ENCODE assay signal across 18 cellular contexts in the genomic region with DNA sequence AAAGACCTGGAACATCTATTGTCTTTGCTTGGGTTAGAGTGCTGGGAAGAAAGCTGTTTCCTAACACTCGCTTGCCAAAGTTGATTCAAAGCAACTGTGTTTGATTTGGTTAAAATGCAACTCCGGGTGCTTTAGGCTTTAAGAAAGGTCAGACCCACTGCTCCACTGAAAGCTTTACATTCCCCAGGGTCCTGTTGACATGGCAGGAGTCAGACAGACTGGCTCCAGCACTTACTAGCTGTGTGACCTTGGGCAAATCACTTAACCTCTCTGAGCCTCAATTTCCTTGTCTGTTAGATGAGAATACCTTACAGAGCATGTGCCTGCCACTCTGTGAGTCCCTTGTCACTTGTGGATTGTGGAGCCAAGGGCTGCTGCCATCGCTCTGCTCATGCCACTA. TPM values are rescaled to one million over a fixed set of nuclear protein-coding genes. Genes with fewer than 3 reads are reported as not detected.
A peak's percentile ranks its signal among the peaks of the same experiment; 100 is the strongest.
DNase-seq lines count a peak whose midpoint lies in the region; FAIRE-seq and TF ChIP-seq lines count a peak whose summit lies in the region.
"Had no signal": no experiment of that assay in that cellular context is flagged by ENCODE, and none has a peak within 500 bp of the region (broad histone marks: within the 10 kb centered on the region; RNA-seq: fewer than 3 reads in every experiment).

No MANE protein-coding gene starts in this region.

- H4K91ac ChIP-seq in H1 (replicated peaks; ENCODE audit: insufficient read length, low read length): peak overlapping the region; percentile 0
- H4K91ac ChIP-seq in trophoblast cell (ENCODE audit: low read depth, low read length): peak overlapping the region; percentile 30

- H3K23ac ChIP-seq in H1 (ENCODE audit: insufficient read length) (no peak overlapping the region), trophoblast cell (ENCODE audit: low read length) (no peak overlapping the region)

- TF ChIP-seq EP300 in H1 (IDR thresholded peaks at IDR 0.05; ENCODE audit: borderline replicate concordance in 1 of 2, low read depth in 2 of 2, low read length in 2 of 2): no peak

- H3K9ac ChIP-seq in HUES48 (ENCODE audit: low read depth, low read length) (no peak overlapping the region), H1 (replicated peaks in 1 of 4; ENCODE audit: extremely low read depth in 1 of 4, low read depth in 3 of 4, low read length in 3 of 4) (no peak overlapping the region), trophoblast cell (ENCODE audit: low read length) (no peak overlapping the region)

- H4K8ac ChIP-seq in H1 (ENCODE audit: extremely low read depth, insufficient read depth, low read length) (no peak overlapping the region), trophoblast cell (ENCODE audit: low read depth, low read length) (no peak overlapping the region)

- TF ChIP-seq POLR2A in H1 (IDR thresholded peaks at IDR 0.05; ENCODE audit: control extremely low read depth in 1 of 2, low read depth in 2 of 2, low read length in 2 of 2): no peak

- no peaks in the 10 kb centered on the region for H3K23me2 ChIP-seq in H1 (ENCODE audit: low read depth, low read length)

- peak overlapping the region; percentile 16 for H2BK20ac ChIP-seq in H1 (ENCODE audit: low read length)

- H3K79me2 ChIP-seq in H1 (ENCODE audit: control insufficient read depth in 1 of 2, insufficient read depth in 2 of 2, low read length in 2 of 2): no peaks in the 10 kb centered on the region
- H3K79me2 ChIP-seq in trophoblast cell (ENCODE audit: control insufficient read depth, insufficient read depth, low read length, poor library complexity): no peaks in the 10 kb centered on the region

- WGBS in H1 (ENCODE audit: extremely low coverage in 1 of 2, insufficient coverage in 1 of 2, insufficient read length in 1 of 2, insufficient replicate concordance in 2 of 2, low coverage in 1 of 2, low lambda C conversion rate in 2 of 2, missing lambda C conversion rate in 1 of 2), 2 experiments: 20% methylated on average over 1 of the region's 3 CpGs; no CpG with 5 or more reads in 1 of the 2 experiments
- WGBS in trophoblast cell (ENCODE audit: extremely low coverage, insufficient coverage, insufficient read length): no CpG with 5 or more reads among the region's 3 CpGs

- H2BK120ac ChIP-seq in H1 (replicated peaks; ENCODE audit: low read depth, low read length): no peak overlapping the region
- peak overlapping the region; percentile 68 for H2BK120ac ChIP-seq in trophoblast cell (ENCODE audit: insufficient read depth, low read length, poor library complexity)

- H3K4me2 ChIP-seq in H1 (ENCODE audit: insufficient read depth in 1 of 2, low read depth in 2 of 2, low read length in 2 of 2) (peak overlapping the region in 1 of 2 experiments; percentile 14; a peak in 1 of 4 replicates), trophoblast cell (ENCODE audit: low read length) (no peak overlapping the region)

- H4K20me1 ChIP-seq in H1 (replicated peaks in 1 of 2; ENCODE audit: control insufficient read depth in 1 of 2, insufficient read depth in 2 of 2, low read length in 2 of 2): no peaks in the 10 kb centered on the region

- no peak overlapping the region for H3K4me3 ChIP-seq in HUES48 (ENCODE audit: low read depth, low read length)
- no peak overlapping the region for H3K4me3 ChIP-seq in H1 (ENCODE audit: extremely low read depth in 1 of 4, insufficient read depth in 2 of 4, low read depth in 3 of 4, low read length in 4 of 4)
- no peak overlapping the region for H3K4me3 ChIP-seq in trophoblast cell (ENCODE audit: low read depth, low read length)

- no peaks in the 10 kb centered on the region for H3K36me3 ChIP-seq in HUES48 (ENCODE audit: control insufficient read depth, insufficient read depth, low read length)
- H3K36me3 ChIP-seq in H1 (ENCODE audit: control insufficient read depth in 2 of 4, insufficient read depth in 4 of 4, low read length in 3 of 4): no peaks in the 10 kb centered on the region
- H3K36me3 ChIP-seq in trophoblast cell (ENCODE audit: control insufficient read depth in 1 of 2, insufficient read depth in 2 of 2, low read length in 2 of 2): no peaks in the 10 kb centered on the region

- H3K27ac ChIP-seq in HUES48 (ENCODE audit: low read depth, low read length): peak overlapping the region; percentile 40
- no peak overlapping the region for H3K27ac ChIP-seq in H1 (ENCODE audit: low read depth, low read length)
- peak overlapping the region; percentile 83 for H3K27ac ChIP-seq in trophoblast cell (ENCODE audit: low read depth, low read length)

- TF ChIP-seq RAD21 in H1 (IDR thresholded peaks at IDR 0.05 in 1 of 2, conservative IDR thresholded peaks at IDR 0.05 in 1 of 2; ENCODE audit: low read depth in 2 of 2, low read length in 2 of 2): no peak

- H4K12ac ChIP-seq in trophoblast cell (ENCODE audit: low read depth, low read length): no peak overlapping the region

- H2BK12ac ChIP-seq in H1 (ENCODE audit: low read depth, low read length) (peak overlapping the region; percentile 1; the same call in 1 of the 2 replicates), trophoblast cell (ENCODE audit: low read length) (peak overlapping the region; percentile 62)

- TF ChIP-seq CTCF in H1 (IDR thresholded peaks at IDR 0.05; ENCODE audit: control extremely low read depth in 1 of 3, insufficient read depth in 1 of 3, low read depth in 1 of 3, low read length in 3 of 3): no peak

- DNase-seq in HuH-7 (ENCODE audit: low spot score) (peak; percentile 23), H1 (ENCODE audit: low read depth in 1 of 2, low spot score in 2 of 2) (no peak), trophoblast cell (no peak), glomerular visceral epithelial cell (ENCODE audit: extremely low spot score) (no peak), NCI-H1092 (lab: John Stamatoyannopoulos, UW) (no peak), Kasumi-1 (lab: John Stamatoyannopoulos, UW) (no peak)
- DNase-seq: C1 segment of cervical spinal cord; Calu3; CD4-positive, alpha-beta memory T cell; COR-L47; DMS79 treated with DMSO at 0.1 percent for 48 hours; H9 had no signal

- no peak overlapping the region for H3K56ac ChIP-seq in H1 (replicated peaks; ENCODE audit: insufficient read length, low read depth, low read length)

- H3K79me1 ChIP-seq in H1 (ENCODE audit: low read depth, low read length) (no peaks in the 10 kb centered on the region), trophoblast cell (ENCODE audit: low read length) (peaks cover 8% of the 10 kb centered on the region)

- H2AFZ ChIP-seq in H1 (ENCODE audit: low read length): no peak overlapping the region
- no peak overlapping the region for H2AFZ ChIP-seq in trophoblast cell (ENCODE audit: insufficient read depth, low read length, poor library complexity)

- H3K4ac ChIP-seq in H1 (replicated peaks; ENCODE audit: insufficient read length, low read depth, low read length) (no peak overlapping the region), trophoblast cell (ENCODE audit: low read depth, low read length) (no peak overlapping the region)

- H2BK5ac ChIP-seq in H1 (ENCODE audit: low read depth, low read length) (peak overlapping the region; percentile 73; the same call in 1 of the 2 replicates), trophoblast cell (ENCODE audit: low read depth, low read length, poor library complexity) (peak overlapping the region; percentile 83)

- H3K18ac ChIP-seq in H1 (ENCODE audit: extremely low read depth, low read length) (peak overlapping the region; percentile 83), trophoblast cell (ENCODE audit: low read length) (peak overlapping the region; percentile 71)

- H3K27me3 ChIP-seq in HUES48 (ENCODE audit: control insufficient read depth, insufficient read depth, low read length) (no peaks in the 10 kb centered on the region), H1 (replicated peaks in 1 of 4; ENCODE audit: control insufficient read depth in 3 of 4, extremely low read depth in 1 of 4, insufficient read depth in 3 of 4, low read length in 3 of 4) (no peaks in the 10 kb centered on the region), trophoblast cell (ENCODE audit: insufficient read depth, low read length) (no peaks in the 10 kb centered on the region)

- POLR2A ChIA-PET in H1 (lab: Charles Lee; ENCODE audit: partially characterized antibody): no interaction called here

- H3K9me3 ChIP-seq in HUES48 (ENCODE audit: control insufficient read depth, insufficient read depth, low read length): no peaks in the 10 kb centered on the region
- H3K9me3 ChIP-seq in H1 (ENCODE audit: insufficient read depth in 2 of 2, low read depth in 1 of 2, low read length in 1 of 2): no peaks in the 10 kb centered on the region
- no peaks in the 10 kb centered on the region for H3K9me3 ChIP-seq in trophoblast cell (ENCODE audit: insufficient read depth, low read depth, low read length)

- CTCF ChIA-PET in H1 (lab: Charles Lee; ENCODE audit: partially characterized antibody): interaction anchor here (1.1 to 1.8 kb wide), 3 partner anchors 17 to 149 kb away, joined by 4 to 6 read pairs (median 5); no protein-coding TSS in a partner anchor

- H3K4me1 ChIP-seq in HUES48 (ENCODE audit: control insufficient read depth, insufficient read depth, low read length) (peaks cover 43% of the 10 kb centered on the region), H1 (replicated peaks in 1 of 4; ENCODE audit: control insufficient read depth in 3 of 4, insufficient read depth in 4 of 4, low read length in 3 of 4) (peaks cover 2 to 13% (median 11%) of the 10 kb centered on the region in 4 experiments; a peak in 5 of 7 replicates), trophoblast cell (ENCODE audit: control insufficient read depth in 1 of 2, insufficient read depth in 2 of 2, low read length in 2 of 2) (peaks cover 8 to 21% of the 10 kb centered on the region in 2 experiments)

- no peak overlapping the region for H4K5ac ChIP-seq in H1 (ENCODE audit: insufficient read length, low read depth, low read length)

- no peak overlapping the region for H2AK5ac ChIP-seq in H1 (ENCODE audit: low read depth, low read length)
- H2AK5ac ChIP-seq in trophoblast cell (ENCODE audit: low read length): no peak overlapping the region

- FAIRE-seq in H1 (lab: Jason Lieb, UNC): peak; percentile 32
- FAIRE-seq: GM12891, GM18507 had no signal

- no peak overlapping the region for H2BK15ac ChIP-seq in H1 (ENCODE audit: low read length)

- H3K14ac ChIP-seq in H1 (ENCODE audit: insufficient read length) (no peak overlapping the region), trophoblast cell (ENCODE audit: low read length) (peak overlapping the region; percentile 58)

TF ChIP-seq in H1, 55 proteins besides CTCF, POLR2A, EP300 and RAD21 (continues in another document):
- peak; percentile 71; the same call in 1 of the 2 replicates for TF ChIP-seq KDM1A (IDR thresholded peaks at IDR 0.05; ENCODE audit: borderline replicate concordance, low read length)

RNA-seq across cellular contexts. Expression of gene DGKK, which starts 39.0 kb away (rescaled TPM):
- total RNA-seq in H1 (2021; fragmentation: NEBNext Ultra II Directional; extraction: Animal tissue kit (Norgen Biotek cat#: 25700)): 17.7 and 19.2 TPM in 2 replicates
- polyA plus RNA-seq in H1 (2011; rRNA removed): 3.2 and 4.9 TPM in 2 replicates
- polyA plus RNA-seq in H1 (2011; cell fraction: cytosol; rRNA removed): 4.1 TPM
- 3.9 TPM for polyA plus RNA-seq in H1 (2011; cell fraction: nucleus; rRNA removed)
- 5.6 to 10.5 TPM (median 7.3 TPM) in 4 replicates for polyA plus RNA-seq in H1 (2012, experiment 1 of 2)
- 0.81 TPM for polyA plus RNA-seq in H1 (2012, experiment 2 of 2)
- 9.8 TPM for polyA plus RNA-seq in H1 (2013, experiment 1 of 2)
- 9.7 TPM for polyA plus RNA-seq in H1 (2013, experiment 2 of 2)
- 10.3 and 14.2 TPM in 2 replicates for polyA minus RNA-seq in H1 (2011; rRNA and poly(A)+ RNA removed)
- 6.9 TPM for polyA minus RNA-seq in H1 (2011; cell fraction: cytosol; rRNA and poly(A)+ RNA removed)
- polyA minus RNA-seq in H1 (2011; cell fraction: nucleus; rRNA and poly(A)+ RNA removed): 8.7 TPM
- 14.9 and 16.4 TPM in 2 replicates for polyA plus RNA-seq in trophoblast cell (2013)
- total RNA-seq: A172; Calu3; CD4-positive, alpha-beta memory T cell; H4 had no signal
- polyA plus RNA-seq: BJ; CD4-positive, alpha-beta memory T cell had no signal
